1 cellular context compared by ENCODE assay signal in the genomic region with DNA sequence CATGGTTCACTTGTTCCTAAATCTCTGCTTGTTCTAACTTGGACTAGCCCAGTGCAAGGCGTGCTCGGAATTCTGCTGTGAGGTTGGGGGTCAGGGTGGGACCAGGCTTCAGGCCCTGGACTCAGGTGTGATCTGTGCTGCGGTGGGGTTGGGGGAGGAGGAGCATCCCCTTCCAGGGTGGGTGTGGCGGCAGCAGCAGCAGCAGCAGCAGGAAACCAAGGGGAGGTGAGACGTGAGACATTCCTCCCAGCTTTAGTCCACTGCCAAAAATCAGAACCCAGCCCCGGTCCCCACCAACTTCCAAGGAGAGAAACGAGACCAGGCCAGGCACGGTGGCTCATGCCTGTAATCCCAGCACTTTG.
TF ChIP-seq lines count a peak whose summit lies in the region.

No MANE protein-coding gene starts in this region.

TF ChIP-seq in IMR-90, 13 proteins besides CTCF, POLR2A, EP300 and RAD21 (continued from another document):
- TF ChIP-seq MXI1 (IDR thresholded peaks at IDR 0.05; ENCODE audit: borderline replicate concordance, low read depth, low read length) (no peak), FOS (IDR thresholded peaks at IDR 0.05; ENCODE audit: low read depth, low read length) (no peak)
- TF ChIP-seq, protein P1, sequence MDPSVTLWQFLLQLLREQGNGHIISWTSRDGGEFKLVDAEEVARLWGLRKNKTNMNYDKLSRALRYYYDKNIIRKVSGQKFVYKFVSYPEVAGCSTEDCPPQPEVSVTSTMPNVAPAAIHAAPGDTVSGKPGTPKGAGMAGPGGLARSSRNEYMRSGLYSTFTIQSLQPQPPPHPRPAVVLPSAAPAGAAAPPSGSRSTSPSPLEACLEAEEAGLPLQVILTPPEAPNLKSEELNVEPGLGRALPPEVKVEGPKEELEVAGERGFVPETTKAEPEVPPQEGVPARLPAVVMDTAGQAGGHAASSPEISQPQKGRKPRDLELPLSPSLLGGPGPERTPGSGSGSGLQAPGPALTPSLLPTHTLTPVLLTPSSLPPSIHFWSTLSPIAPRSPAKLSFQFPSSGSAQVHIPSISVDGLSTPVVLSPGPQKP (IDR thresholded peaks at IDR 0.05; ENCODE audit: borderline replicate concordance, low read depth, low read length), result no peak
- TF ChIP-seq, protein P2, sequence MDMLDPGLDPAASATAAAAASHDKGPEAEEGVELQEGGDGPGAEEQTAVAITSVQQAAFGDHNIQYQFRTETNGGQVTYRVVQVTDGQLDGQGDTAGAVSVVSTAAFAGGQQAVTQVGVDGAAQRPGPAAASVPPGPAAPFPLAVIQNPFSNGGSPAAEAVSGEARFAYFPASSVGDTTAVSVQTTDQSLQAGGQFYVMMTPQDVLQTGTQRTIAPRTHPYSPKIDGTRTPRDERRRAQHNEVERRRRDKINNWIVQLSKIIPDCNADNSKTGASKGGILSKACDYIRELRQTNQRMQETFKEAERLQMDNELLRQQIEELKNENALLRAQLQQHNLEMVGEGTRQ (IDR thresholded peaks at IDR 0.05; ENCODE audit: low read depth, low read length), result no peak
